17 cellular contexts compared by ENCODE assay signal in the genomic region with DNA sequence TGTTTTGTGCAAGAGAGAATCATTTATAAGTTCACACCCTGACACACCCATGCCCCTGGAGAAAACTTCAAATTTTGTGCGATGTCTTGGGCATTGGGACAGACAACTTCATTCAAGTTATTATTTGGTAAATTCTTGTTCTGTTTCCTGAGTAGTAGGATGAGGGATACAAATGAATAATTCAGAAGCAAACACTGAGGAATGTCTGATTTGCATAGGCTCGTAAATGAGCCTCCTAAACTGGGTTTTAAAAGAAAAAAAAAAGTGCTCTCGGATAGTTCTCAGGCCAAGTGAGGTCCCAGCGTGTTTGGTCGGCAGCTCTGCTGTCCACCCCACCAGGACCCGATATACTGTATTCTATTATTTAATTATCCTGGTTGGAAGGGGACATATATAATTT.
"Had no signal": no experiment of that assay in that cellular context is flagged by ENCODE, and none has a peak within 500 bp of the region (broad histone marks: within the 10 kb centered on the region; RNA-seq: fewer than 3 reads in every experiment).

No MANE protein-coding gene starts in this region.

- H3K27me3 ChIP-seq: body of pancreas, cardiac muscle cell, esophagus muscularis mucosa, gastrocnemius medialis had no signal

- H3K4me1 ChIP-seq: esophagus muscularis mucosa, gastrocnemius medialis had no signal

- H3K9me3 ChIP-seq: body of pancreas, esophagus muscularis mucosa, gastrocnemius medialis had no signal

- ATAC-seq: gastrocnemius medialis, T-helper 17 cell had no signal

- DNase-seq: activated CD4-positive, alpha-beta memory T cell treated with anti-CD3 and anti-CD28 coated beads, Interleukin-2, amount 10 ng/mL, durations not matched to agents 7 days and 5 days; activated CD4-positive, alpha-beta T cell treated with anti-CD3 and anti-CD28 coated beads for 4 hours; activated CD4-positive, CD25-positive, alpha-beta regulatory T cell; activated effector memory CD4-positive, alpha-beta T cell treated with Interleukin-2 at 50 U/mL for 16 hours; activated naive CD4-positive, alpha-beta T cell treated with anti-CD3 and anti-CD28 coated beads, Interleukin-2, amount 50 U/mL, for 16 hours; activated naive CD8-positive, alpha-beta T cell treated with anti-CD3 and anti-CD28 coated beads, Interleukin-2, amount 50 U/mL, for 24 hours; effector memory CD4-positive, alpha-beta T cell; gastrocnemius medialis; left cardiac atrium; stimulated activated CD4-positive, alpha-beta T cell treated with anti-CD3 and anti-CD28 coated beads, Interleukin-2, amount 100 ng/mL, for 48 hours; stimulated activated CD8-positive, alpha-beta memory T cell treated with anti-CD3 and anti-CD28 coated beads, Interleukin-4, amount 100 ng/mL, for 48 hours; stimulated activated naive B cell treated with anti-CD40 and anti-IgM and Interleukin-4, amounts not matched to agents 10 μg/mL and 1 μg/mL and 100 μg/mL, for 72 hours; T-helper 17 cell; trophoblast cell had no signal

- H3K36me3 ChIP-seq: cardiac muscle cell, esophagus muscularis mucosa, gastrocnemius medialis had no signal

- H3K27ac ChIP-seq: esophagus muscularis mucosa, gastrocnemius medialis had no signal

- H3K4me3 ChIP-seq: body of pancreas, cardiac muscle cell, esophagus muscularis mucosa, gastrocnemius medialis had no signal
